1 cellular context compared by ENCODE assay signal in genomic region chr2:218898109-218898878, GRCh38.
TF ChIP-seq lines count a peak whose summit lies in the region.

No MANE protein-coding gene starts in this region.

TF ChIP-seq in GM12878, 131 proteins besides CTCF, POLR2A, EP300 and RAD21 (continued from another document):
- TF ChIP-seq E2F4 (IDR thresholded peaks at IDR 0.05; ENCODE audit: low read depth, low read length) (peak; percentile 24; the same call in 1 of the 2 replicates), NBN (IDR thresholded peaks at IDR 0.05) (peak; percentile 82), MEF2B (IDR thresholded peaks at IDR 0.05; ENCODE audit: partially characterized antibody, poor library complexity, severe bottlenecking) (peak; percentile 47), DPF2 (IDR thresholded peaks at IDR 0.05) (peak; percentile 49; the same call in 1 of the 2 replicates), ZSCAN29 (IDR thresholded peaks at IDR 0.05) (peak; percentile 50; the same call in 1 of the 2 replicates), IRF4 (IDR thresholded peaks at IDR 0.05; ENCODE audit: low read depth, low read length) (0 out of 2 replicates have a peak, but pooled peaks have one; percentile 7), IKZF1 (conservative IDR thresholded peaks at IDR 0.05) (peak; percentile 61), TCF3 (IDR thresholded peaks at IDR 0.05; ENCODE audit: borderline replicate concordance, insufficient read depth, low read depth, low read length) (peak; percentile 100), TARDBP (IDR thresholded peaks at IDR 0.05; ENCODE audit: borderline replicate concordance) (no peak), IKZF2 (IDR thresholded peaks at IDR 0.05) (peak; percentile 14 to 60; a peak in 2 of 4 replicates), RELA (IDR thresholded peaks at IDR 0.05; ENCODE audit: borderline replicate concordance, partially characterized antibody) (peak; percentile 74), SMC3 (IDR thresholded peaks at IDR 0.05; ENCODE audit: borderline replicate concordance, low read length) (peak; percentile 97), SIN3A (IDR thresholded peaks at IDR 0.05; ENCODE audit: low read depth, low read length) (peak; percentile 85), PAX5 (IDR thresholded peaks at IDR 0.05; ENCODE audit: borderline replicate concordance, low read depth, low read length) (no peak), RELB (IDR thresholded peaks at IDR 0.05; ENCODE audit: low read depth) (0 out of 2 replicates have a peak, but pooled peaks have one; percentile 30), RFX5 (IDR thresholded peaks at IDR 0.05; ENCODE audit: low read depth, low read length) (no peak), NR2C1 (IDR thresholded peaks at IDR 0.05) (no peak), ZNF24 (IDR thresholded peaks at IDR 0.05) (peak; percentile 51; the same call in 1 of the 2 replicates), SIX5 (IDR thresholded peaks at IDR 0.05; ENCODE audit: low read depth, low read length, severe bottlenecking) (no peak), RUNX3 (IDR thresholded peaks at IDR 0.05; ENCODE audit: low read length) (no peak), YY1 (IDR thresholded peaks at IDR 0.05; ENCODE audit: low read depth, low read length) (peak; percentile 69), CHD4 (IDR thresholded peaks at IDR 0.05) (0 out of 2 replicates have a peak, but pooled peaks have one; percentile 12), POLR2AphosphoS2 (IDR thresholded peaks at IDR 0.05; ENCODE audit: low read depth, low read length) (no peak), ZNF217 (IDR thresholded peaks at IDR 0.05) (0 out of 2 replicates have a peak, but pooled peaks have one; percentile 42), STAT1 (conservative IDR thresholded peaks at IDR 0.05) (peak; percentile 84; the same call in 1 of the 2 replicates), MYB (IDR thresholded peaks at IDR 0.05; ENCODE audit: borderline replicate concordance, low read depth, low read length) (no peak), SP1 (IDR thresholded peaks at IDR 0.05; ENCODE audit: low read depth, low read length) (peak; percentile 15), RB1 (IDR thresholded peaks at IDR 0.05; ENCODE audit: borderline replicate concordance) (peak; percentile 89; the same call in 1 of the 2 replicates), ZZZ3 (IDR thresholded peaks at IDR 0.05; ENCODE audit: control insufficient read depth, insufficient read length, low read depth) (no peak), ZNF592 (IDR thresholded peaks at IDR 0.05) (peak; percentile 80; the same call in 1 of the 2 replicates), BHLHE40 (IDR thresholded peaks at IDR 0.05; ENCODE audit: borderline replicate concordance in 1 of 2, low read depth in 2 of 2, low read length in 1 of 2) (peak in 1 of 2 experiments; percentile 51; a peak in 3 of 4 replicates), ZNF207 (IDR thresholded peaks at IDR 0.05; ENCODE audit: borderline replicate concordance) (peak; percentile 69; the same call in 1 of the 2 replicates), MLLT1 (IDR thresholded peaks at IDR 0.05) (peak; percentile 56; the same call in 1 of the 2 replicates), SMARCA5 (IDR thresholded peaks at IDR 0.05) (peak; percentile 96), POU2F2 (IDR thresholded peaks at IDR 0.05; ENCODE audit: borderline replicate concordance, low read depth, low read length) (peak; percentile 57; the same call in 1 of the 3 replicates), HDAC6 (IDR thresholded peaks at IDR 0.05; ENCODE audit: unreplicated experiment) (no peak), NR2F1 (conservative IDR thresholded peaks at IDR 0.05) (peak; percentile 84), MTA2 (IDR thresholded peaks at IDR 0.05; ENCODE audit: low read depth) (peak; percentile 46; the same call in 1 of the 2 replicates), HDGF (IDR thresholded peaks at IDR 0.05) (peak; percentile 93)
- TF ChIP-seq, protein P1, sequence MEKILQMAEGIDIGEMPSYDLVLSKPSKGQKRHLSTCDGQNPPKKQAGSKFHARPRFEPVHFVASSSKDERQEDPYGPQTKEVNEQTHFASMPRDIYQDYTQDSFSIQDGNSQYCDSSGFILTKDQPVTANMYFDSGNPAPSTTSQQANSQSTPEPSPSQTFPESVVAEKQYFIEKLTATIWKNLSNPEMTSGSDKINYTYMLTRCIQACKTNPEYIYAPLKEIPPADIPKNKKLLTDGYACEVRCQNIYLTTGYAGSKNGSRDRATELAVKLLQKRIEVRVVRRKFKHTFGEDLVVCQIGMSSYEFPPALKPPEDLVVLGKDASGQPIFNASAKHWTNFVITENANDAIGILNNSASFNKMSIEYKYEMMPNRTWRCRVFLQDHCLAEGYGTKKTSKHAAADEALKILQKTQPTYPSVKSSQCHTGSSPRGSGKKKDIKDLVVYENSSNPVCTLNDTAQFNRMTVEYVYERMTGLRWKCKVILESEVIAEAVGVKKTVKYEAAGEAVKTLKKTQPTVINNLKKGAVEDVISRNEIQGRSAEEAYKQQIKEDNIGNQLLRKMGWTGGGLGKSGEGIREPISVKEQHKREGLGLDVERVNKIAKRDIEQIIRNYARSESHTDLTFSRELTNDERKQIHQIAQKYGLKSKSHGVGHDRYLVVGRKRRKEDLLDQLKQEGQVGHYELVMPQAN (conservative IDR thresholded peaks at IDR 0.05) = peak; percentile 86
- TF ChIP-seq, protein P2, sequence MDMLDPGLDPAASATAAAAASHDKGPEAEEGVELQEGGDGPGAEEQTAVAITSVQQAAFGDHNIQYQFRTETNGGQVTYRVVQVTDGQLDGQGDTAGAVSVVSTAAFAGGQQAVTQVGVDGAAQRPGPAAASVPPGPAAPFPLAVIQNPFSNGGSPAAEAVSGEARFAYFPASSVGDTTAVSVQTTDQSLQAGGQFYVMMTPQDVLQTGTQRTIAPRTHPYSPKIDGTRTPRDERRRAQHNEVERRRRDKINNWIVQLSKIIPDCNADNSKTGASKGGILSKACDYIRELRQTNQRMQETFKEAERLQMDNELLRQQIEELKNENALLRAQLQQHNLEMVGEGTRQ (IDR thresholded peaks at IDR 0.05; ENCODE audit: borderline replicate concordance, low read depth, low read length) = no peak
- TF ChIP-seq, protein P3, sequence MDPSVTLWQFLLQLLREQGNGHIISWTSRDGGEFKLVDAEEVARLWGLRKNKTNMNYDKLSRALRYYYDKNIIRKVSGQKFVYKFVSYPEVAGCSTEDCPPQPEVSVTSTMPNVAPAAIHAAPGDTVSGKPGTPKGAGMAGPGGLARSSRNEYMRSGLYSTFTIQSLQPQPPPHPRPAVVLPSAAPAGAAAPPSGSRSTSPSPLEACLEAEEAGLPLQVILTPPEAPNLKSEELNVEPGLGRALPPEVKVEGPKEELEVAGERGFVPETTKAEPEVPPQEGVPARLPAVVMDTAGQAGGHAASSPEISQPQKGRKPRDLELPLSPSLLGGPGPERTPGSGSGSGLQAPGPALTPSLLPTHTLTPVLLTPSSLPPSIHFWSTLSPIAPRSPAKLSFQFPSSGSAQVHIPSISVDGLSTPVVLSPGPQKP (IDR thresholded peaks at IDR 0.05; ENCODE audit: low read depth, low read length) = no peak
- TF ChIP-seq, protein P4, sequence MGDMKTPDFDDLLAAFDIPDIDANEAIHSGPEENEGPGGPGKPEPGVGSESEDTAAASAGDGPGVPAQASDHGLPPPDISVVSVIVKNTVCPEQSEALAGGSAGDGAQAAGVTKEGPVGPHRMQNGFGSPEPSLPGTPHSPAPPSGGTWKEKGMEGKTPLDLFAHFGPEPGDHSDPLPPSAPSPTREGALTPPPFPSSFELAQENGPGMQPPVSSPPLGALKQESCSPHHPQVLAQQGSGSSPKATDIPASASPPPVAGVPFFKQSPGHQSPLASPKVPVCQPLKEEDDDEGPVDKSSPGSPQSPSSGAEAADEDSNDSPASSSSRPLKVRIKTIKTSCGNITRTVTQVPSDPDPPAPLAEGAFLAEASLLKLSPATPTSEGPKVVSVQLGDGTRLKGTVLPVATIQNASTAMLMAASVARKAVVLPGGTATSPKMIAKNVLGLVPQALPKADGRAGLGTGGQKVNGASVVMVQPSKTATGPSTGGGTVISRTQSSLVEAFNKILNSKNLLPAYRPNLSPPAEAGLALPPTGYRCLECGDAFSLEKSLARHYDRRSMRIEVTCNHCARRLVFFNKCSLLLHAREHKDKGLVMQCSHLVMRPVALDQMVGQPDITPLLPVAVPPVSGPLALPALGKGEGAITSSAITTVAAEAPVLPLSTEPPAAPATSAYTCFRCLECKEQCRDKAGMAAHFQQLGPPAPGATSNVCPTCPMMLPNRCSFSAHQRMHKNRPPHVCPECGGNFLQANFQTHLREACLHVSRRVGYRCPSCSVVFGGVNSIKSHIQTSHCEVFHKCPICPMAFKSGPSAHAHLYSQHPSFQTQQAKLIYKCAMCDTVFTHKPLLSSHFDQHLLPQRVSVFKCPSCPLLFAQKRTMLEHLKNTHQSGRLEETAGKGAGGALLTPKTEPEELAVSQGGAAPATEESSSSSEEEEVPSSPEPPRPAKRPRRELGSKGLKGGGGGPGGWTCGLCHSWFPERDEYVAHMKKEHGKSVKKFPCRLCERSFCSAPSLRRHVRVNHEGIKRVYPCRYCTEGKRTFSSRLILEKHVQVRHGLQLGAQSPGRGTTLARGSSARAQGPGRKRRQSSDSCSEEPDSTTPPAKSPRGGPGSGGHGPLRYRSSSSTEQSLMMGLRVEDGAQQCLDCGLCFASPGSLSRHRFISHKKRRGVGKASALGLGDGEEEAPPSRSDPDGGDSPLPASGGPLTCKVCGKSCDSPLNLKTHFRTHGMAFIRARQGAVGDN (IDR thresholded peaks at IDR 0.05) = peak; percentile 81
- TF ChIP-seq, protein P5, sequence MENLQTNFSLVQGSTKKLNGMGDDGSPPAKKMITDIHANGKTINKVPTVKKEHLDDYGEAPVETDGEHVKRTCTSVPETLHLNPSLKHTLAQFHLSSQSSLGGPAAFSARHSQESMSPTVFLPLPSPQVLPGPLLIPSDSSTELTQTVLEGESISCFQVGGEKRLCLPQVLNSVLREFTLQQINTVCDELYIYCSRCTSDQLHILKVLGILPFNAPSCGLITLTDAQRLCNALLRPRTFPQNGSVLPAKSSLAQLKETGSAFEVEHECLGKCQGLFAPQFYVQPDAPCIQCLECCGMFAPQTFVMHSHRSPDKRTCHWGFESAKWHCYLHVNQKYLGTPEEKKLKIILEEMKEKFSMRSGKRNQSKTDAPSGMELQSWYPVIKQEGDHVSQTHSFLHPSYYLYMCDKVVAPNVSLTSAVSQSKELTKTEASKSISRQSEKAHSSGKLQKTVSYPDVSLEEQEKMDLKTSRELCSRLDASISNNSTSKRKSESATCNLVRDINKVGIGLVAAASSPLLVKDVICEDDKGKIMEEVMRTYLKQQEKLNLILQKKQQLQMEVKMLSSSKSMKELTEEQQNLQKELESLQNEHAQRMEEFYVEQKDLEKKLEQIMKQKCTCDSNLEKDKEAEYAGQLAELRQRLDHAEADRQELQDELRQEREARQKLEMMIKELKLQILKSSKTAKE (IDR thresholded peaks at IDR 0.05; ENCODE audit: low read depth, poor library complexity, severe bottlenecking) = peak; percentile 16
